Comparison of ENCODE assay signal across 8 cellular contexts in the genomic region with DNA sequence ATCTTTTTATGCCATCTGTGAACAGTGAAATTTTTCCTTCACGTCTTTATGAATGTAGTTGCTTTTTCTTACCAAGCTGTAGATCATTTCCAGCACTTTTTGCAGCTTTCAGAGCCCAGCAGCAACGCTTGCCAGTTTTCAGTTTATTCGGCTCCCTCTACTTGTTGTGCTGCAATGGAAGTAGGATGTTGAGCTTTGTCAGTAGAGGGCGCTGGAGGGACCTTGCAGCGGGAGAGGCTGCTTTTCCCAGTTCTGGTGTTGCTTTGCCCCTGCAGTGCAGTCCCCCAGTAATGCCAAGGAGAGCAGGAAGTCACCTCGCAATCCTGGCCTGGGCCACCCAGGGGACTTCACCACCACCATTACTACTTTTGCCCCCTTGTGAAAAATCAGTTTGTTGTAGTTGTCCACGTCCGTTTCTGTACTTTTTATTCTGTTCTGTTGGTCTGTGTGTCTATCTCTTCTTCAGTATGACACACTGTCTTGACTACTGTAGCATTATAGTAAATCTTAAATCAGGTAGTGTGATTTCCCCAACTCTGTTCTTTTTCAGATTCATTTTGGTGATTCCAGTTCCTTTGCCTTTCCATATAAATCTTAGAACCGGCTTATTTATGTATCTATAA. TPM values are rescaled to one million over a fixed set of nuclear protein-coding genes. Genes with fewer than 3 reads are reported as not detected.
A peak's percentile ranks its signal among the peaks of the same experiment; 100 is the strongest.
DNase-seq lines count a peak whose midpoint lies in the region; ATAC-seq and TF ChIP-seq lines count a peak whose summit lies in the region.

No MANE protein-coding gene starts in this region.

- H3K27ac ChIP-seq in RWPE2 (ENCODE audit: poor library complexity, severe bottlenecking), result no peak overlapping the region

- H3K4me1 ChIP-seq in RWPE2 (ENCODE audit: insufficient read depth, poor library complexity, severe bottlenecking), result no peaks in the 10 kb centered on the region

- H3K36me3 ChIP-seq in RWPE2 (ENCODE audit: low read depth), result no peaks in the 10 kb centered on the region

- no peaks in the 10 kb centered on the region for H3K27me3 ChIP-seq in RWPE2 (ENCODE audit: insufficient read depth, poor library complexity, severe bottlenecking)

- TF ChIP-seq CTCF in RWPE2 (IDR thresholded peaks at IDR 0.05; ENCODE audit: poor library complexity, severe bottlenecking), result peak; percentile 35
- TF ChIP-seq CTCF in astrocyte of the cerebellum (IDR thresholded peaks at IDR 0.05; ENCODE audit: low read depth, low read length, missing control alignments), result peak; percentile 61

- DNase-seq in CD1c-positive myeloid dendritic cell (ENCODE audit: extremely low spot score) (peak; percentile 43), H4 (ENCODE audit: low spot score) (peak; percentile 42), RWPE2 (ENCODE audit: low spot score) (no peak), astrocyte of the cerebellum (ENCODE audit: low read depth) (no peak), iris pigment epithelial cell (ENCODE audit: low read depth) (peak; percentile 67), foreskin melanocyte (no peak)
- peak; percentile 55 for DNase-seq in stimulated activated CD8-positive, alpha-beta memory T cell treated with anti-CD3 and anti-CD28 coated beads, Interleukin-4, amount 100 ng/mL, for 48 hours

- ATAC-seq in RWPE2 (ENCODE audit: low read depth) (no peak), GM19035 (IDR thresholded peaks at IDR 0.05; ENCODE audit: unreplicated experiment) (no peak)

- no peak overlapping the region for H3K4me3 ChIP-seq in RWPE2 (ENCODE audit: severe bottlenecking)
- no peak overlapping the region for H3K4me3 ChIP-seq in astrocyte of the cerebellum (ENCODE audit: low read depth, low read length)

- in situ Hi-C loops in astrocyte of the cerebellum (cut with HindIII; ENCODE audit: low sequenced_read_pairs), result no loop called here

- H3K9me3 ChIP-seq in RWPE2 (ENCODE audit: severe bottlenecking), result no peaks in the 10 kb centered on the region

RNA-seq across cellular contexts. Expression of a gene that starts 21.8 kb away (rescaled TPM):
- 20.4 and 29.7 TPM in 2 replicates for total RNA-seq in H4 (2014; rRNA removed; shearing (Covaris generic))

RNA-seq across cellular contexts. Expression of a gene that starts 21.8 kb away (rescaled TPM):
- 4.1 and 4.5 TPM in 2 replicates for total RNA-seq in H4 (2014; rRNA removed; shearing (Covaris generic))

RNA-seq across cellular contexts. Expression of a gene that starts 22.2 kb away (rescaled TPM):
- 7.5 and 10.2 TPM in 2 replicates for total RNA-seq in H4 (2014; rRNA removed; shearing (Covaris generic))

RNA-seq across cellular contexts. Expression of a gene that starts 22.5 kb away (rescaled TPM):
- 61.2 and 73.0 TPM in 2 replicates for total RNA-seq in H4 (2014; rRNA removed; shearing (Covaris generic))

RNA-seq across cellular contexts. Expression of a gene that starts 26.6 kb away (rescaled TPM):
- total RNA-seq in H4 (2014; rRNA removed; shearing (Covaris generic)), result 2.5 and 2.8 TPM in 2 replicates

Comparison
In these comparisons a context has a peak if more than half of its experiments do, and no peak if none do; other contexts are left out.
1. DNase-seq: peak in CD1c-positive myeloid dendritic cell (single experiment), H4 (single experiment), iris pigment epithelial cell (single experiment) and stimulated activated CD8-positive, alpha-beta memory T cell treated with anti-CD3 and anti-CD28 coated beads, Interleukin-4, amount 100 ng/mL, for 48 hours (single experiment); none in RWPE2 (single experiment), astrocyte of the cerebellum (single experiment) and foreskin melanocyte (single experiment).